ENCODE assay signal across 8 cellular contexts in genomic region chr5:91189480-91190332, GRCh38.
A peak's percentile ranks its signal among the peaks of the same experiment; 100 is the strongest.
DNase-seq lines count a peak whose midpoint lies in the region; ATAC-seq, FAIRE-seq and TF ChIP-seq lines count a peak whose summit lies in the region.
"Had no signal": no experiment of that assay in that cellular context is flagged by ENCODE, and none has a peak within 500 bp of the region (broad histone marks: within the 10 kb centered on the region; RNA-seq: fewer than 3 reads in every experiment).

No MANE protein-coding gene starts in this region.

- H3K36me3 ChIP-seq in GM12878 (ENCODE audit: control insufficient read depth in 2 of 2, insufficient read depth in 2 of 2, low read length in 1 of 2) (no peaks in the 10 kb centered on the region), lung (ENCODE audit: control insufficient read depth in 2 of 2, insufficient read depth in 2 of 2, low read length in 2 of 2) (no peaks in the 10 kb centered on the region), H7 (replicated peaks; ENCODE audit: control insufficient read depth, insufficient read depth, low read length) (no peaks in the 10 kb centered on the region)

- no peaks in the 10 kb centered on the region for H3K27me3 Mint-ChIP-seq in HFFc6 (ENCODE audit: insufficient read depth)

- H3K4me3 Mint-ChIP-seq in HFFc6, result peak overlapping the region; percentile 79

- no peak; the same call in 1 of the 3 replicates for ATAC-seq in GM12878
- peak; percentile 74 for ATAC-seq in lung (ENCODE audit: insufficient read depth, low FRiP score)
- no peak for ATAC-seq in GM19328 (IDR thresholded peaks at IDR 0.05; ENCODE audit: unreplicated experiment)

- no peaks in the 10 kb centered on the region for H3K79me2 ChIP-seq in GM12878 (ENCODE audit: control insufficient read depth, insufficient read depth, low read length)

- H4K20me1 ChIP-seq in GM12878 (ENCODE audit: control insufficient read depth, insufficient read depth), result no peaks in the 10 kb centered on the region

- H3K27ac ChIP-seq in GM12878 (ENCODE audit: control insufficient read depth, insufficient read depth) (no peak overlapping the region), lung (ENCODE audit: low read depth in 1 of 2, low read length in 1 of 2) (peak overlapping the region; percentile 52 to 53)

- SMC1A ChIA-PET in GM12878 (lab: Charles Lee; ENCODE audit: uncharacterized antibody, unreplicated experiment), result interaction anchor here (0.8 to 1.0 kb wide), 2 partner anchors 189 to 196 kb away, joined by 3 read pairs; no protein-coding TSS in a partner anchor

- TF ChIP-seq EP300 in GM12878 (IDR thresholded peaks at IDR 0.05; ENCODE audit: borderline replicate concordance in 1 of 2, control insufficient read depth in 1 of 2, low read depth in 2 of 2, low read length in 2 of 2), result no peak

- FAIRE-seq in GM12878 (lab: Jason Lieb, UNC) (no peak), urothelium cell line (lab: Jason Lieb, UNC) (no peak)
- FAIRE-seq: islet of Langerhans had no signal

- intact Hi-C loops in GM12878 (cut with micrococcal nuclease; ENCODE audit: unreplicated experiment), result no loop called here

- H3K27me3 ChIP-seq in GM12878 (replicated peaks in 1 of 2; ENCODE audit: control insufficient read depth in 2 of 2, insufficient read depth in 2 of 2, low read length in 1 of 2) (no peaks in the 10 kb centered on the region), lung (ENCODE audit: control insufficient read depth, insufficient read depth) (no peaks in the 10 kb centered on the region), H7 (ENCODE audit: control insufficient read depth, insufficient read depth, low read length) (no peaks in the 10 kb centered on the region)

- no TSS peak for BruUV-seq in GM12878 (replicated peaks; lab: Mats Ljungman, UMichigan)

- H3K4me2 ChIP-seq in GM12878 (ENCODE audit: control insufficient read depth, insufficient read depth), result no peak overlapping the region

- in situ Hi-C loops in GM12878 (cut with MboI), result no loop called here

- POLR2A ChIA-PET in GM12878 (lab: Charles Lee), result no interaction called here

- H3K27ac Mint-ChIP-seq in HFFc6, result peak overlapping the region; percentile 87

- no peak overlapping the region for H3K9ac ChIP-seq in GM12878 (ENCODE audit: control insufficient read depth, insufficient read depth, low read length)

- H3K4me1 Mint-ChIP-seq in HFFc6 (ENCODE audit: low read depth), result peaks cover 27% of the 10 kb centered on the region

- RAD21 ChIA-PET in GM12878 (lab: Charles Lee; ENCODE audit: unreplicated experiment), result no interaction called here

- H2AFZ ChIP-seq in GM12878 (ENCODE audit: control insufficient read depth, low read depth, low read length), result no peak overlapping the region

- no peak for TF ChIP-seq CTCF in HFFc6 (IDR thresholded peaks at IDR 0.05)
- no peak for TF ChIP-seq CTCF in GM12878 (IDR thresholded peaks at IDR 0.05 in 2 of 3, conservative IDR thresholded peaks at IDR 0.05 in 1 of 3; ENCODE audit: control insufficient read depth in 2 of 3, extremely low read depth in 1 of 3, insufficient read depth in 1 of 3, low read depth in 3 of 3, low read length in 3 of 3)
- TF ChIP-seq CTCF in lung (IDR thresholded peaks at IDR 0.05; ENCODE audit: control extremely low read depth, extremely low read depth), result no peak

- CTCF ChIA-PET in GM12878 (lab: Yijun Ruan, JAX), result no interaction called here

- H3K9me3 Mint-ChIP-seq in HFFc6, result no peaks in the 10 kb centered on the region

- no peaks in the 10 kb centered on the region for H3K36me3 Mint-ChIP-seq in HFFc6 (ENCODE audit: low read depth)

- H3K4me3 ChIP-seq in GM12878 (no peak overlapping the region), lung (no peak overlapping the region), H7 (ENCODE audit: insufficient read depth, low read depth, low read length) (no peak overlapping the region)

- 42% methylated on average over 8 of the region's 8 CpGs for WGBS in GM12878 (ENCODE audit: insufficient coverage, insufficient replicate concordance, low lambda C conversion rate, missing lambda C conversion rate)
- 35 to 40% methylated on average over 8 of the region's 8 CpGs for WGBS in lung, 2 donors

- no peak for TF ChIP-seq POLR2A in GM12878 (IDR thresholded peaks at IDR 0.05; ENCODE audit: low read depth, low read length)

- no peaks in the 10 kb centered on the region for H3K9me3 ChIP-seq in GM12878 (replicated peaks; ENCODE audit: control insufficient read depth, insufficient read depth, low read length)
- H3K9me3 ChIP-seq in lung (ENCODE audit: control insufficient read depth in 2 of 2, insufficient read depth in 1 of 2, low read length in 1 of 2), result no peaks in the 10 kb centered on the region

- TF ChIP-seq RAD21 in GM12878 (IDR thresholded peaks at IDR 0.05; ENCODE audit: insufficient read depth, low read depth, low read length), result no peak

- no peaks in the 10 kb centered on the region for H3K4me1 ChIP-seq in GM12878 (ENCODE audit: control insufficient read depth, insufficient read depth, low read length)
- H3K4me1 ChIP-seq in lung (ENCODE audit: control insufficient read depth in 2 of 2, insufficient read depth in 2 of 2, low read length in 2 of 2), result peaks cover 4 to 6% of the 10 kb centered on the region in 2 donors

- DNase-seq in HFFc6 (peak; percentile 73), GM12878 (ENCODE audit: low read depth, low spot score) (no peak), lung (ENCODE audit: low spot score) (no peak), urothelium cell line (ENCODE audit: low spot score) (peak; percentile 51), SK-N-DZ (ENCODE audit: low spot score) (no peak), H7 (no peak)

TF ChIP-seq in GM12878, 131 proteins besides CTCF, POLR2A, EP300 and RAD21:
- TF ChIP-seq SPI1 (IDR thresholded peaks at IDR 0.05; ENCODE audit: borderline replicate concordance, insufficient read depth, low read depth, low read length) (0 out of 2 replicates have a peak, but pooled peaks have one; percentile 18), SIX5 (IDR thresholded peaks at IDR 0.05; ENCODE audit: low read depth, low read length, severe bottlenecking) (no peak)

Comparison
In these comparisons a context has a peak if more than half of its experiments do, and no peak if none do; other contexts are left out.
1. DNase-seq: peak in HFFc6 (single experiment) and urothelium cell line (single experiment); none in GM12878 (single experiment), lung (single experiment), SK-N-DZ (single experiment) and H7 (single experiment).